Comparison of ENCODE assay signal across 10 cellular contexts in genomic region chr13:112712451-112712881, GRCh38. TPM values are rescaled to one million over a fixed set of nuclear protein-coding genes. Genes with fewer than 3 reads are reported as not detected.
DNase-seq lines count a peak whose midpoint lies in the region; ATAC-seq and TF ChIP-seq lines count a peak whose summit lies in the region.
"Had no signal": no experiment of that assay in that cellular context is flagged by ENCODE, and none has a peak within 500 bp of the region (broad histone marks: within the 10 kb centered on the region; RNA-seq: fewer than 3 reads in every experiment).

No MANE protein-coding gene starts in this region.

- H2BK12ac ChIP-seq in neuronal stem cell (ENCODE audit: low read length), result peak overlapping the region; percentile 53

- H3K27ac Mint-ChIP-seq in WTC11 (peak overlapping the region; percentile 95), glutamatergic neuron (ENCODE audit: unreplicated experiment) (peak overlapping the region; percentile 72), type B pancreatic cell (peak overlapping the region; percentile 92)

- H3K9me3 ChIP-seq in neuronal stem cell (replicated peaks in 1 of 2; ENCODE audit: control insufficient read depth in 2 of 2, insufficient read depth in 1 of 2, low read depth in 1 of 2, low read length in 2 of 2), result peaks cover 10 to 12% of the 10 kb centered on the region in 2 donors

- no peak overlapping the region for H4K8ac ChIP-seq in neuronal stem cell (ENCODE audit: low read depth, low read length)

- H3K9me3 Mint-ChIP-seq in WTC11 (no peaks in the 10 kb centered on the region), glutamatergic neuron (ENCODE audit: unreplicated experiment) (peaks cover 13% of the 10 kb centered on the region), type B pancreatic cell (peaks cover 7% of the 10 kb centered on the region)

- H3K4me1 Mint-ChIP-seq in WTC11 (peaks cover 93% of the 10 kb centered on the region), glutamatergic neuron (ENCODE audit: low read depth, unreplicated experiment) (peaks cover 44% of the 10 kb centered on the region), type B pancreatic cell (ENCODE audit: unreplicated experiment) (peaks cover 50% of the 10 kb centered on the region)

- CTCF ChIA-PET in WTC11 (lab: Charles Lee), result interaction anchor here (0.9 to 2.3 kb wide), 13 partner anchors 9 to 219 kb away, joined by 3 to 13 read pairs (median 5); no protein-coding TSS in a partner anchor

- H3K27me3 Mint-ChIP-seq in WTC11 (ENCODE audit: low read depth), result no peaks in the 10 kb centered on the region
- peaks cover 6% of the 10 kb centered on the region for H3K27me3 Mint-ChIP-seq in glutamatergic neuron (ENCODE audit: unreplicated experiment)
- H3K27me3 Mint-ChIP-seq in type B pancreatic cell, result no peaks in the 10 kb centered on the region

- H3K27me3 ChIP-seq in neuronal stem cell (ENCODE audit: control insufficient read depth in 3 of 3, insufficient read depth in 3 of 3, low read depth in 1 of 3, low read length in 3 of 3), result no peaks in the 10 kb centered on the region

- peak overlapping the region; percentile 33 for H2AK5ac ChIP-seq in neuronal stem cell (ENCODE audit: low read depth, low read length)

- H3K23ac ChIP-seq in neuronal stem cell (ENCODE audit: low read depth, low read length, poor library complexity), result no peak overlapping the region

- H3K36me3 Mint-ChIP-seq in WTC11 (peaks cover 11% of the 10 kb centered on the region), glutamatergic neuron (ENCODE audit: unreplicated experiment) (peaks cover 9% of the 10 kb centered on the region), type B pancreatic cell (peaks cover 11% of the 10 kb centered on the region)

- H2BK5ac ChIP-seq in neuronal stem cell (ENCODE audit: low read length), result peak overlapping the region; percentile 68

- H3K4me3 Mint-ChIP-seq in WTC11, result peak overlapping the region; percentile 13; the same call in 1 of the 2 replicates
- peak overlapping the region; percentile 20 for H3K4me3 Mint-ChIP-seq in glutamatergic neuron (ENCODE audit: unreplicated experiment)
- H3K4me3 Mint-ChIP-seq in type B pancreatic cell, result no peak overlapping the region

- H3K36me3 ChIP-seq in neuronal stem cell (replicated peaks in 1 of 2; ENCODE audit: control insufficient read depth in 2 of 2, insufficient read depth in 2 of 2, low read length in 2 of 2), result peaks cover 0 to 5% of the 10 kb centered on the region in 2 donors

- H3K79me1 ChIP-seq in neuronal stem cell (ENCODE audit: low read depth, low read length), result peaks cover 8% of the 10 kb centered on the region

- peak overlapping the region; percentile 22 for H2BK120ac ChIP-seq in neuronal stem cell (ENCODE audit: low read depth, low read length)

- H3K4me1 ChIP-seq in neuronal stem cell (ENCODE audit: control insufficient read depth in 2 of 2, insufficient read depth in 1 of 2, low read depth in 1 of 2, low read length in 2 of 2), result peaks cover 19 to 44% of the 10 kb centered on the region in 2 donors

- H3K9ac ChIP-seq in neuronal stem cell (ENCODE audit: low read depth, low read length, poor library complexity), result no peak overlapping the region

- H3K18ac ChIP-seq in neuronal stem cell (ENCODE audit: low read length), result peak overlapping the region; percentile 73

- WGBS in neuronal stem cell (ENCODE audit: extremely low coverage in 2 of 2, insufficient read length in 2 of 2, insufficient replicate concordance in 1 of 2), 2 donors, result no CpG with 5 or more reads among the region's 13 CpGs

- peak overlapping the region; percentile 4 for H4K91ac ChIP-seq in neuronal stem cell (ENCODE audit: low read depth, low read length, poor library complexity)

- H2AFZ ChIP-seq in neuronal stem cell (ENCODE audit: low read length), result peak overlapping the region; percentile 62

- peak overlapping the region; percentile 6 for H2BK15ac ChIP-seq in neuronal stem cell (ENCODE audit: low read length)

- H3K4ac ChIP-seq in neuronal stem cell (ENCODE audit: low read length), result peak overlapping the region; percentile 2

- no peak for TF ChIP-seq CTCF in WTC11 (IDR thresholded peaks at IDR 0.05)
- no peak for TF ChIP-seq CTCF in glutamatergic neuron (IDR thresholded peaks at IDR 0.05; ENCODE audit: partially characterized antibody, unreplicated experiment)
- TF ChIP-seq CTCF in type B pancreatic cell (conservative IDR thresholded peaks at IDR 0.05), result no peak

- no peak for DNase-seq in WTC11 (ENCODE audit: low spot score)
- DNase-seq in glutamatergic neuron, result no peak
- DNase-seq in neuronal stem cell (ENCODE audit: low spot score), result no peak
- DNase-seq in type B pancreatic cell (ENCODE audit: extremely low spot score, unreplicated experiment), result no peak
- DNase-seq in globus pallidus (ENCODE audit: low spot score), result no peak
- no peak for DNase-seq in NCI-H446 treated with DMSO at 0.1 percent for 48 hours (lab: John Stamatoyannopoulos, UW)
- no peak for DNase-seq in COLO829 (ENCODE audit: low spot score)
- no peak for DNase-seq in SIG-M5 treated with dmso at 0.1 percent for 504 hours (lab: John Stamatoyannopoulos, UW; ENCODE audit: unreplicated experiment)
- DNase-seq: central memory CD4-positive, alpha-beta T cell; stimulated activated naive CD8-positive, alpha-beta T cell treated with anti-CD3 and anti-CD28 coated beads, Interleukin-15, Interleukin-2, amounts not matched to agents 100 U/mL and 50 U/mL, for 24 hours had no signal

- no peak overlapping the region for H3K14ac ChIP-seq in neuronal stem cell (ENCODE audit: low read length)

- peak overlapping the region; percentile 39 for H3K4me2 ChIP-seq in neuronal stem cell (ENCODE audit: insufficient read depth, low read length, poor library complexity, severe bottlenecking)

- ATAC-seq in WTC11, result no peak

- no peak overlapping the region for H3K4me3 ChIP-seq in neuronal stem cell (ENCODE audit: low read length in 2 of 2)

- peak overlapping the region; percentile 97 for H3K27ac ChIP-seq in neuronal stem cell (replicated peaks; ENCODE audit: low read length)

- POLR2A ChIA-PET in WTC11 (lab: Charles Lee), result interaction anchor here (0.8 to 1.2 kb wide), 2 partner anchors 21 to 123 kb away, joined by 3 to 10 read pairs; no protein-coding TSS in a partner anchor

TF ChIP-seq in WTC11, 78 proteins besides CTCF, POLR2A, EP300 and RAD21 (continues in another document):
- TF ChIP-seq, protein P1, sequence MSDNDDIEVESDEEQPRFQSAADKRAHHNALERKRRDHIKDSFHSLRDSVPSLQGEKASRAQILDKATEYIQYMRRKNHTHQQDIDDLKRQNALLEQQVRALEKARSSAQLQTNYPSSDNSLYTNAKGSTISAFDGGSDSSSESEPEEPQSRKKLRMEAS (CRISPR knock-in tag; IDR thresholded peaks at IDR 0.05), result no peak
- TF ChIP-seq, protein P2, sequence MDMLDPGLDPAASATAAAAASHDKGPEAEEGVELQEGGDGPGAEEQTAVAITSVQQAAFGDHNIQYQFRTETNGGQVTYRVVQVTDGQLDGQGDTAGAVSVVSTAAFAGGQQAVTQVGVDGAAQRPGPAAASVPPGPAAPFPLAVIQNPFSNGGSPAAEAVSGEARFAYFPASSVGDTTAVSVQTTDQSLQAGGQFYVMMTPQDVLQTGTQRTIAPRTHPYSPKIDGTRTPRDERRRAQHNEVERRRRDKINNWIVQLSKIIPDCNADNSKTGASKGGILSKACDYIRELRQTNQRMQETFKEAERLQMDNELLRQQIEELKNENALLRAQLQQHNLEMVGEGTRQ (CRISPR knock-in tag; IDR thresholded peaks at IDR 0.05), result no peak
- TF ChIP-seq ATF6 (CRISPR knock-in tag; IDR thresholded peaks at IDR 0.05) (no peak), FOXP1 (CRISPR knock-in tag; IDR thresholded peaks at IDR 0.05; ENCODE audit: borderline replicate concordance) (no peak)
- TF ChIP-seq, protein P3, sequence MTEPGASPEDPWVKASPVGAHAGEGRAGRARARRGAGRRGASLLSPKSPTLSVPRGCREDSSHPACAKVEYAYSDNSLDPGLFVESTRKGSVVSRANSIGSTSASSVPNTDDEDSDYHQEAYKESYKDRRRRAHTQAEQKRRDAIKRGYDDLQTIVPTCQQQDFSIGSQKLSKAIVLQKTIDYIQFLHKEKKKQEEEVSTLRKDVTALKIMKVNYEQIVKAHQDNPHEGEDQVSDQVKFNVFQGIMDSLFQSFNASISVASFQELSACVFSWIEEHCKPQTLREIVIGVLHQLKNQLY (CRISPR knock-in tag; IDR thresholded peaks at IDR 0.05), result no peak

RNA-seq across cellular contexts. Expression of gene ATP11A, which starts 22.6 kb away (rescaled TPM):
- 100 to 133 TPM (median 126 TPM) in 3 replicates for total RNA-seq in WTC11 (2021)
- 127 TPM for total RNA-seq in glutamatergic neuron (ENCODE audit: unreplicated experiment)
- polyA plus RNA-seq in neuronal stem cell (2013, experiment 1 of 2), result 22.9 TPM
- 23.4 TPM for polyA plus RNA-seq in neuronal stem cell (2013, experiment 2 of 2)
- total RNA-seq in type B pancreatic cell (ENCODE audit: low replicate concordance), result 70.9 and 97.6 TPM in 2 replicates
